ENCODE assay signal across 33 cellular contexts in the genomic region with DNA sequence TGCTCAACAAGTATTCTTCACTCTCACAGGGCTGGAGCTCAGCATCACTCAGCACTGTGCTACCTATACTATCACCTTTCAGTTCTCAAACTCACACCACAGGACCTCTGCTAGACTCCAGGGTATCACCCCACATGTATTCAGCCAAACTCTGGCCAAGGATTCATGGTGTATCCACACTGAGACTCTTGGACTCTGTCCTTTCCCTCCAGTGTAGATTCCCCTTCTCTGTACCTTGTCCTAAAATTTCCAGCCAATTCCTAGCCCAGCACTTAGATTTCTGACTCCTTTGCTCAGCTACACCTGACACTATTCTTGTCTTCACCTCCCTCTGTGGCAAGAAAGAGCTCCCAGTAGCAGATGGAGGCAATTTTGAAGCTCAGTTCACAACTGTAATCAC.
"Had no signal": no experiment of that assay in that cellular context is flagged by ENCODE, and none has a peak within 500 bp of the region (broad histone marks: within the 10 kb centered on the region; RNA-seq: fewer than 3 reads in every experiment).

No MANE protein-coding gene starts in this region.

- H3K36me3 ChIP-seq: ascending aorta had no signal

- H3K27me3 ChIP-seq: ascending aorta had no signal

- FAIRE-seq: TTC549 had no signal

- DNase-seq: activated B cell treated with CpG ODN at 0.5 μM for 24 hours; activated CD4-positive, alpha-beta memory T cell treated with anti-CD3 and anti-CD28 coated beads for 36 hours; activated CD4-positive, alpha-beta T cell treated with anti-CD3 and anti-CD28 coated beads for 4 hours; activated CD4-positive, alpha-beta T cell treated with anti-CD3 and anti-CD28 coated beads, Interleukin-2, amount 10 ng/mL, durations not matched to agents 24 days and 14 days; activated CD4-positive, alpha-beta T cell treated with anti-CD3 and anti-CD28 coated beads, Interleukin-2, amount 50 U/mL, for 1 hour; activated CD4-positive, alpha-beta T cell treated with anti-CD3 and anti-CD28 coated beads, Interleukin-2, amount 50 U/mL, for 4 hours; activated CD4-positive, CD25-positive, alpha-beta regulatory T cell treated with anti-CD3 and anti-CD28 coated beads, Interleukin-2, amount 50 U/mL, for 72 hours; activated CD8-positive, alpha-beta memory T cell treated with anti-CD3 and anti-CD28 coated beads, Interleukin-2, amount 50 U/mL, for 4 hours; activated CD8-positive, alpha-beta T cell treated with anti-CD3 and anti-CD28 coated beads for 36 hours; activated effector memory CD4-positive, alpha-beta T cell treated with Interleukin-2 at 50 U/mL for 16 hours; activated gamma-delta T cell; activated naive CD4-positive, alpha-beta T cell treated with anti-CD3 and anti-CD28 coated beads, Interleukin-2, amount 10 ng/mL, durations not matched to agents 7 days and 5 days; activated naive CD4-positive, alpha-beta T cell treated with Interleukin-2 at 50 U/mL for 16 hours; activated naive CD8-positive, alpha-beta T cell treated with anti-CD3 and anti-CD28 coated beads, Interleukin-2, amount 10 ng/mL, durations not matched to agents 7 days and 5 days; activated naive CD8-positive, alpha-beta T cell treated with anti-CD3 and anti-CD28 coated beads, Interleukin-2, amount 50 U/mL, for 24 hours; activated T-cell treated with anti-CD3 and anti-CD28 coated beads for 4 hours; activated T-cell treated with anti-CD3 and anti-CD28 coated beads, Interleukin-2, amount 50 U/mL, for 1 hour; activated T-cell treated with anti-CD3 and anti-CD28 coated beads, Interleukin-2, amount 50 U/mL, for 48 hours; amygdala; anterior cingulate cortex; central memory CD4-positive, alpha-beta T cell; T-helper 1 cell; T-helper 2 cell; T-helper 9 cell had no signal

- H3K9me3 ChIP-seq: ascending aorta had no signal

- H3K4me1 ChIP-seq: ascending aorta had no signal

- H3K36me3 Mint-ChIP-seq: activated CD4-positive, alpha-beta memory T cell treated with anti-CD3 and anti-CD28 coated beads for 36 hours; activated naive CD4-positive, alpha-beta T cell treated with anti-CD3 and anti-CD28 coated beads, Interleukin-2, amount 10 ng/mL, durations not matched to agents 7 days and 5 days; activated naive CD4-positive, alpha-beta T cell treated with anti-CD3 and anti-CD28 coated beads, Interleukin-2, amount 50 U/mL, for 24 hours; activated naive CD8-positive, alpha-beta T cell; activated naive CD8-positive, alpha-beta T cell treated with anti-CD3 and anti-CD28 coated beads, Interleukin-2, amount 10 ng/mL, durations not matched to agents 7 days and 5 days had no signal

- ATAC-seq: activated CD8-positive, alpha-beta T cell treated with anti-CD3 and anti-CD28 coated beads for 36 hours; activated naive CD8-positive, alpha-beta T cell treated with anti-CD3 and anti-CD28 coated beads, Interleukin-2, amount 50 U/mL, for 24 hours had no signal

- H3K27me3 Mint-ChIP-seq: activated B cell treated with CpG ODN at 0.5 μM for 24 hours; activated CD4-positive, alpha-beta memory T cell treated with anti-CD3 and anti-CD28 coated beads for 36 hours; activated CD4-positive, alpha-beta T cell treated with anti-CD3 and anti-CD28 coated beads, Interleukin-2, amount 10 ng/mL, durations not matched to agents 24 days and 14 days; activated CD8-positive, alpha-beta T cell treated with anti-CD3 and anti-CD28 coated beads for 36 hours; activated naive CD4-positive, alpha-beta T cell treated with anti-CD3 and anti-CD28 coated beads, Interleukin-2, amount 10 ng/mL, durations not matched to agents 7 days and 5 days; activated naive CD4-positive, alpha-beta T cell treated with anti-CD3 and anti-CD28 coated beads, Interleukin-2, amount 50 U/mL, for 24 hours; activated naive CD8-positive, alpha-beta T cell; activated naive CD8-positive, alpha-beta T cell treated with anti-CD3 and anti-CD28 coated beads, Interleukin-2, amount 10 ng/mL, durations not matched to agents 7 days and 5 days; activated naive CD8-positive, alpha-beta T cell treated with anti-CD3 and anti-CD28 coated beads, Interleukin-2, amount 50 U/mL, for 24 hours; brain had no signal

- H3K4me3 Mint-ChIP-seq: activated B cell treated with CpG ODN at 0.5 μM for 24 hours; activated CD4-positive, alpha-beta memory T cell treated with anti-CD3 and anti-CD28 coated beads for 36 hours; activated CD4-positive, alpha-beta T cell treated with anti-CD3 and anti-CD28 coated beads, Interleukin-2, amount 10 ng/mL, durations not matched to agents 24 days and 14 days; activated CD8-positive, alpha-beta T cell treated with anti-CD3 and anti-CD28 coated beads for 36 hours; activated naive CD4-positive, alpha-beta T cell treated with anti-CD3 and anti-CD28 coated beads, Interleukin-2, amount 10 ng/mL, durations not matched to agents 7 days and 5 days; activated naive CD4-positive, alpha-beta T cell treated with anti-CD3 and anti-CD28 coated beads, Interleukin-2, amount 50 U/mL, for 24 hours; activated naive CD8-positive, alpha-beta T cell; activated naive CD8-positive, alpha-beta T cell treated with anti-CD3 and anti-CD28 coated beads, Interleukin-2, amount 10 ng/mL, durations not matched to agents 7 days and 5 days; activated naive CD8-positive, alpha-beta T cell treated with anti-CD3 and anti-CD28 coated beads, Interleukin-2, amount 50 U/mL, for 24 hours; brain; T-helper 1 cell treated with Interleukin-12 subunit alpha and Interleukin-12 subunit beta and Interleukin-4 antibody, amounts not matched to agents 30 μg/mL and 1 μg/mL, for 36 hours; T-helper 2 cell treated with Interferon-gamma antibody and Interleukin-4, amounts not matched to agents 5 μg/mL and 100 μg/mL, for 36 hours had no signal

- H3K4me3 ChIP-seq: ascending aorta had no signal

- H3K4me1 Mint-ChIP-seq: activated B cell treated with CpG ODN at 0.5 μM for 24 hours; activated CD4-positive, alpha-beta T cell treated with anti-CD3 and anti-CD28 coated beads, Interleukin-2, amount 10 ng/mL, durations not matched to agents 24 days and 14 days; activated naive CD4-positive, alpha-beta T cell treated with anti-CD3 and anti-CD28 coated beads, Interleukin-2, amount 10 ng/mL, durations not matched to agents 7 days and 5 days; activated naive CD4-positive, alpha-beta T cell treated with anti-CD3 and anti-CD28 coated beads, Interleukin-2, amount 50 U/mL, for 24 hours; activated naive CD8-positive, alpha-beta T cell treated with anti-CD3 and anti-CD28 coated beads, Interleukin-2, amount 10 ng/mL, durations not matched to agents 7 days and 5 days; activated naive CD8-positive, alpha-beta T cell treated with anti-CD3 and anti-CD28 coated beads, Interleukin-2, amount 50 U/mL, for 24 hours had no signal

- H3K27ac ChIP-seq: ascending aorta, VCaP had no signal

- H3K9me3 Mint-ChIP-seq: activated CD4-positive, alpha-beta memory T cell treated with anti-CD3 and anti-CD28 coated beads for 36 hours; activated CD8-positive, alpha-beta T cell treated with anti-CD3 and anti-CD28 coated beads for 36 hours; activated naive CD4-positive, alpha-beta T cell treated with anti-CD3 and anti-CD28 coated beads, Interleukin-2, amount 10 ng/mL, durations not matched to agents 7 days and 5 days; activated naive CD4-positive, alpha-beta T cell treated with anti-CD3 and anti-CD28 coated beads, Interleukin-2, amount 50 U/mL, for 24 hours; activated naive CD8-positive, alpha-beta T cell treated with anti-CD3 and anti-CD28 coated beads, Interleukin-2, amount 50 U/mL, for 24 hours; activated T-helper 2 cell treated with anti-CD3 and anti-CD28 coated beads, Interferon-gamma antibody, Interleukin-2, Interleukin-4, amounts not matched to agents 10 μg/mL and 5 μg/mL and 100 μg/mL, durations not matched to agents 14 hours and 24 hours and 36 hours; T-helper 1 cell treated with Interleukin-12 subunit alpha and Interleukin-12 subunit beta and Interleukin-4 antibody, amounts not matched to agents 30 μg/mL and 1 μg/mL, for 36 hours; T-helper 2 cell treated with Interferon-gamma antibody and Interleukin-4, amounts not matched to agents 5 μg/mL and 100 μg/mL, for 36 hours had no signal
